ENCODE assay signal across 15 cellular contexts in the genomic region with DNA sequence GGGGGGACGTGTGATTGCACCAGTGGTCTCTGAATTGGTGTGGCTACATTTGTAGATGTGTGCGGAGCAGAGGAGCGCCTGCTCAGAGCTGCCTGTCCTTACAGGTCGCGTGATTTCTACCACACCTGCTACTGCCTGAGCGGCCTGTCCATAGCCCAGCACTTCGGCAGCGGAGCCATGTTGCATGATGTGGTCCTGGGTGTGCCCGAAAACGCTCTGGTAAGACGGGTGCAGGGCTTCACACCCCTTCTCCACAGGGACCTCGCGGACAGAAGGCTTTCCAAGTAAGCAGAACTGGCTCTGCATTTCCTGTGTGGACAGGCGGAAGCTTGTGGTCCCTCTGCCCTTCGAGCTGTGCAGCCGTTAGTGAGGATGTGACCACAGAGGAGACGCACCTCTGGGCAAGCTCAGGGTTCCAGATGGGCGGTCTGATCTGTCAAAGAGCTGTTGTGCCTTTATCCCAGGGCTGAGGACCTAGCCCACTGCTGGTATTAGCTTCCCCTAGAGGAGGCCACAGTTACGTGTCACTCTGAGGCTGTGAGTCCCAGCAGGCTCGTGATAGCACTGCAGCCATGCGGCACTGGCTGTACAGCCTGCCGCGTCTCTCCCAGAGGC. TPM values are rescaled to one million over a fixed set of nuclear protein-coding genes. Genes with fewer than 3 reads are reported as not detected.
DNase-seq lines count a peak whose midpoint lies in the region; ATAC-seq, FAIRE-seq and TF ChIP-seq lines count a peak whose summit lies in the region.
"Had no signal": no experiment of that assay in that cellular context is flagged by ENCODE, and none has a peak within 500 bp of the region (broad histone marks: within the 10 kb centered on the region; RNA-seq: fewer than 3 reads in every experiment).

No MANE protein-coding gene starts in this region.

- H4K91ac ChIP-seq in mesenchymal stem cell (ENCODE audit: low read length): peak overlapping the region; percentile 29

- no peak for FAIRE-seq in A549 (lab: Jason Lieb, UNC)

- H2BK12ac ChIP-seq in mesenchymal stem cell (ENCODE audit: low read length in 2 of 2): no peak overlapping the region

- H2BK120ac ChIP-seq in mesenchymal stem cell (ENCODE audit: low read depth, low read length): no peak overlapping the region

- H3K27me3 ChIP-seq in mesenchymal stem cell (ENCODE audit: control insufficient read depth in 1 of 2, insufficient read depth in 1 of 2, low read length in 2 of 2): no peaks in the 10 kb centered on the region
- H3K27me3 ChIP-seq in CD8-positive, alpha-beta memory T cell (ENCODE audit: insufficient read depth, low read length, poor library complexity, severe bottlenecking): no peaks in the 10 kb centered on the region
- H3K27me3 ChIP-seq: colonic mucosa had no signal

- DNase-seq in A549 (ENCODE audit: low read depth in 1 of 2, low spot score in 1 of 2) (no peak), Kasumi-1 (lab: John Stamatoyannopoulos, UW) (peak; percentile 87 to 88), WTC11 (ENCODE audit: low spot score) (no peak), mesenchymal stem cell (no peak), NCI-H1417 treated with DMSO at 0.1 percent for 48 hours (lab: John Stamatoyannopoulos, UW) (no peak), EL (no peak)
- DNase-seq in CD8-positive, alpha-beta memory T cell: no peak
- DNase-seq: ACHN; activated CD4-positive, alpha-beta T cell treated with anti-CD3 and anti-CD28 coated beads for 1 hour; activated T-cell treated with anti-CD3 and anti-CD28 coated beads, Interleukin-2, amount 50 U/mL, for 4 hours; colonic mucosa; NCI-H2171 treated with DMSO at 0.1 percent for 48 hours; NK-92 treated with Interleukin-12 subunit alpha and Interleukin-12 subunit beta, amount 100 ng/mL, for 24 hours had no signal

- no peak for TF ChIP-seq EP300 in A549 (IDR thresholded peaks at IDR 0.05)

- no peak overlapping the region for H3K4ac ChIP-seq in mesenchymal stem cell (ENCODE audit: low read depth in 1 of 2, low read length in 2 of 2)

- H3K36me3 ChIP-seq in mesenchymal stem cell (ENCODE audit: control insufficient read depth in 1 of 2, insufficient read depth in 2 of 2, low read depth in 1 of 2, low read length in 2 of 2): peaks cover 22 to 36% of the 10 kb centered on the region in 2 experiments
- no peaks in the 10 kb centered on the region for H3K36me3 ChIP-seq in CD8-positive, alpha-beta memory T cell (ENCODE audit: insufficient read depth, low read length)
- H3K36me3 ChIP-seq: colonic mucosa had no signal

- no peak overlapping the region for H3K4me3 Mint-ChIP-seq in WTC11
- H3K4me3 Mint-ChIP-seq in CD8-positive, alpha-beta memory T cell: no peak overlapping the region
- H3K4me3 Mint-ChIP-seq: activated T-cell treated with anti-CD3 and anti-CD28 coated beads, Interleukin-2, amount 50 U/mL, for 4 hours had no signal

- H3K9ac ChIP-seq in mesenchymal stem cell (ENCODE audit: low read length): no peak overlapping the region

- no peak for TF ChIP-seq RAD21 in A549 (conservative IDR thresholded peaks at IDR 0.05 in 1 of 2, IDR thresholded peaks at IDR 0.05 in 1 of 2)

- H3K79me1 ChIP-seq in mesenchymal stem cell (replicated peaks; ENCODE audit: low read length, poor library complexity, severe bottlenecking): peaks cover 5% of the 10 kb centered on the region

- H3K27ac ChIP-seq in A549: no peak overlapping the region
- no peak overlapping the region for H3K27ac ChIP-seq in mesenchymal stem cell (ENCODE audit: low read length, poor library complexity, severe bottlenecking)
- no peak overlapping the region for H3K27ac ChIP-seq in CD8-positive, alpha-beta memory T cell (ENCODE audit: low read depth, low read length)
- H3K27ac ChIP-seq: colonic mucosa, SK-N-MC had no signal

- WGBS in A549 (ENCODE audit: missing lambda C conversion rate): 93% methylated on average over 23 of the region's 23 CpGs
- 91% methylated on average over 23 of the region's 23 CpGs for WGBS in mesenchymal stem cell

- H3K4me1 ChIP-seq in A549 (no peaks in the 10 kb centered on the region), mesenchymal stem cell (ENCODE audit: control insufficient read depth, insufficient read depth, low read depth, low read length) (no peaks in the 10 kb centered on the region)
- H3K4me1 ChIP-seq in CD8-positive, alpha-beta memory T cell (ENCODE audit: insufficient read depth, low read length): no peaks in the 10 kb centered on the region
- H3K4me1 ChIP-seq: colonic mucosa had no signal

- no peaks in the 10 kb centered on the region for H3K9me3 Mint-ChIP-seq in WTC11
- H3K9me3 Mint-ChIP-seq in CD8-positive, alpha-beta memory T cell: no peaks in the 10 kb centered on the region
- H3K9me3 Mint-ChIP-seq: activated T-cell treated with anti-CD3 and anti-CD28 coated beads, Interleukin-2, amount 50 U/mL, for 4 hours had no signal

- no peaks in the 10 kb centered on the region for H3K9me3 ChIP-seq in A549
- no peaks in the 10 kb centered on the region for H3K9me3 ChIP-seq in mesenchymal stem cell (ENCODE audit: control insufficient read depth, low read length)
- no peaks in the 10 kb centered on the region for H3K9me3 ChIP-seq in CD8-positive, alpha-beta memory T cell (ENCODE audit: low read length)
- H3K9me3 ChIP-seq: colonic mucosa had no signal

- no peak overlapping the region for H3K23ac ChIP-seq in mesenchymal stem cell (ENCODE audit: low read length in 2 of 2)

- no peak overlapping the region for H4K8ac ChIP-seq in mesenchymal stem cell (ENCODE audit: low read length)

- H3K14ac ChIP-seq in mesenchymal stem cell (ENCODE audit: low read length in 2 of 2): no peak overlapping the region

- no peaks in the 10 kb centered on the region; the same call in 1 of the 2 replicates for H3K36me3 Mint-ChIP-seq in WTC11
- peaks cover 0 to 50% (median 7%) of the 10 kb centered on the region in 3 donors for H3K36me3 Mint-ChIP-seq in CD8-positive, alpha-beta memory T cell

- no peak overlapping the region for H2AK5ac ChIP-seq in mesenchymal stem cell (ENCODE audit: low read length, severe bottlenecking)

- TF ChIP-seq CTCF in A549 (IDR thresholded peaks at IDR 0.05): no peak
- TF ChIP-seq CTCF in WTC11 (IDR thresholded peaks at IDR 0.05): no peak

- H3K27me3 Mint-ChIP-seq in WTC11 (ENCODE audit: low read depth): no peaks in the 10 kb centered on the region
- no peaks in the 10 kb centered on the region for H3K27me3 Mint-ChIP-seq in CD8-positive, alpha-beta memory T cell

- H2AFZ ChIP-seq in mesenchymal stem cell (ENCODE audit: low read depth, low read length): no peak overlapping the region

- TF ChIP-seq POLR2A in A549 (IDR thresholded peaks at IDR 0.05; ENCODE audit: low read length): no peak

- no peak overlapping the region for H3K18ac ChIP-seq in mesenchymal stem cell (ENCODE audit: low read depth in 1 of 2, low read length in 2 of 2)

- CTCF ChIA-PET in A549 (lab: Yijun Ruan, JAX): interaction anchor here (1.4 kb wide), 1 partner anchor 14 kb away, joined by 3 read pairs; no protein-coding TSS in a partner anchor
- CTCF ChIA-PET in WTC11 (lab: Charles Lee): interaction anchor here (0.5 kb wide), 1 partner anchor 193 kb away, joined by 4 read pairs; no protein-coding TSS in a partner anchor
- CTCF ChIA-PET in CD8-positive, alpha-beta memory T cell (lab: Charles Lee): no interaction called here

- no peak overlapping the region for H2BK5ac ChIP-seq in mesenchymal stem cell (ENCODE audit: low read depth, low read length, poor library complexity, severe bottlenecking)

- H2BK15ac ChIP-seq in mesenchymal stem cell (ENCODE audit: low read depth, poor library complexity, severe bottlenecking): no peak overlapping the region

- no peak overlapping the region for H3K27ac Mint-ChIP-seq in WTC11
- no peak overlapping the region for H3K27ac Mint-ChIP-seq in CD8-positive, alpha-beta memory T cell

- ATAC-seq in A549: peak; percentile 54 to 60; a peak in 4 of 6 replicates
- peak; percentile 81 for ATAC-seq in WTC11
- ATAC-seq in HG03135 (IDR thresholded peaks at IDR 0.05; ENCODE audit: unreplicated experiment): no peak
- ATAC-seq: activated T-cell treated with anti-CD3 and anti-CD28 coated beads, Interleukin-2, amount 50 U/mL, for 4 hours had no signal

- H3K4me1 Mint-ChIP-seq in WTC11: peaks cover 3% of the 10 kb centered on the region; the same call in 1 of the 2 replicates
- H3K4me1 Mint-ChIP-seq in CD8-positive, alpha-beta memory T cell: peaks cover 7 to 11% (median 10%) of the 10 kb centered on the region in 3 donors

- H3K4me2 ChIP-seq in A549 (no peak overlapping the region), mesenchymal stem cell (ENCODE audit: low read length, poor library complexity, severe bottlenecking) (no peak overlapping the region)

- POLR2A ChIA-PET in A549 (lab: Yijun Ruan, JAX) (no interaction called here), WTC11 (lab: Charles Lee) (no interaction called here)
- POLR2A ChIA-PET in CD8-positive, alpha-beta memory T cell (lab: Charles Lee): no interaction called here

- H3K4me3 ChIP-seq in A549 (no peak overlapping the region), mesenchymal stem cell (ENCODE audit: insufficient read depth in 1 of 2, low read depth in 1 of 2, low read length in 2 of 2) (no peak overlapping the region)
- no peak overlapping the region for H3K4me3 ChIP-seq in CD8-positive, alpha-beta memory T cell (ENCODE audit: low read length)
- H3K4me3 ChIP-seq: colonic mucosa, SK-N-MC had no signal

TF ChIP-seq in A549, 52 proteins besides CTCF, POLR2A, EP300 and RAD21 (continues in another document):
- TF ChIP-seq KDM5A (IDR thresholded peaks at IDR 0.05) (no peak), HOXB5 (CRISPR knock-in tag; IDR thresholded peaks at IDR 0.05) (no peak), CEBPB (IDR thresholded peaks at IDR 0.05) (no peak), MYC (IDR thresholded peaks at IDR 0.05; ENCODE audit: borderline replicate concordance, low read length) (no peak), FOSB (CRISPR knock-in tag; IDR thresholded peaks at IDR 0.05) (no peak), SMC3 (IDR thresholded peaks at IDR 0.05) (no peak)

TF ChIP-seq in WTC11, 78 proteins besides CTCF, POLR2A, EP300 and RAD21 (continues in another document):
- TF ChIP-seq SP1 (CRISPR knock-in tag; conservative IDR thresholded peaks at IDR 0.05) (no peak), CREB1 (CRISPR knock-in tag; IDR thresholded peaks at IDR 0.05) (no peak), SOX15 (CRISPR knock-in tag; IDR thresholded peaks at IDR 0.05) (no peak)

RNA-seq across cellular contexts. Expression of a gene that starts 47.7 kb away (rescaled TPM):
- polyA plus RNA-seq in A549 (2011; rRNA removed) (42.9 and 53.2 TPM in 2 replicates), A549 (2017; fragmentation: RNase III; extraction: RNeasy Plus Mini Kit Qiagen cat#74134 plus additional on column Dnase treatment) (37.3 to 44.0 TPM (median 37.5 TPM) in 3 replicates)
- 52.0 and 56.1 TPM in 2 replicates for polyA plus RNA-seq in A549 (2012; cell fraction: cytosol; rRNA removed)
- polyA plus RNA-seq in A549 (2012; cell fraction: nucleus; rRNA removed): 23.0 and 24.0 TPM in 2 replicates
- 35.6 and 39.4 TPM in 2 replicates for polyA minus RNA-seq in A549 (2011; rRNA and poly(A)+ RNA removed)
- total RNA-seq in WTC11 (2021): 51.2 to 58.5 TPM (median 57.6 TPM) in 3 replicates
- polyA plus RNA-seq in mesenchymal stem cell (2013, experiment 1 of 2): 85.2 TPM
- polyA plus RNA-seq in mesenchymal stem cell (2013, experiment 2 of 2): 85.6 TPM
- total RNA-seq in CD8-positive, alpha-beta memory T cell: 100 to 1,000 TPM; 126 to 127 TPM
- polyA plus RNA-seq in CD8-positive, alpha-beta memory T cell: 135 TPM

Comparison
In these comparisons a context has a peak if more than half of its experiments do, and no peak if none do; other contexts are left out.
1. DNase-seq: peak in Kasumi-1 (2 of 2); none in A549 (0 of 2), WTC11 (single experiment), mesenchymal stem cell (single experiment), CD8-positive, alpha-beta memory T cell (0 of 5), NCI-H1417 treated with DMSO at 0.1 percent for 48 hours (single experiment) and EL (single experiment).